Comparison of ENCODE assay signal across 13 cellular contexts in genomic region chrX:73987166-73987565, GRCh38.
"Had no signal": no experiment of that assay in that cellular context is flagged by ENCODE, and none has a peak within 500 bp of the region (broad histone marks: within the 10 kb centered on the region; RNA-seq: fewer than 3 reads in every experiment).

No MANE protein-coding gene starts in this region.

- H3K4me3 ChIP-seq: cardiac muscle cell, mucosa of descending colon, smooth muscle cell, thyroid gland had no signal

- H3K4me2 ChIP-seq: smooth muscle cell had no signal

- H3K27me3 ChIP-seq: cardiac muscle cell, foreskin keratinocyte, neutrophil, thyroid gland had no signal

- H3K27ac ChIP-seq: cardiac muscle cell, foreskin keratinocyte, neutrophil, thyroid gland had no signal

- DNase-seq: activated CD4-positive, alpha-beta T cell treated with anti-CD3 and anti-CD28 coated beads, Interleukin-2, amount 50 U/mL, for 4 hours; activated CD8-positive, alpha-beta memory T cell treated with anti-CD3 and anti-CD28 coated beads, Interleukin-2, amount 50 U/mL, for 4 hours; foreskin keratinocyte; mucosa of descending colon; naive thymus-derived CD8-positive, alpha-beta T cell; right cardiac atrium; thyroid gland had no signal

- H3K36me3 ChIP-seq: cardiac muscle cell, neutrophil, thyroid gland had no signal

- FAIRE-seq: urothelium cell line had no signal

- H3K4me1 ChIP-seq: foreskin keratinocyte, thyroid gland had no signal

- ATAC-seq: foreskin keratinocyte; left lobe of liver; mucosa of descending colon; naive thymus-derived CD8-positive, alpha-beta T cell; right cardiac atrium; stimulated activated effector memory CD8-positive, alpha-beta T cell treated with anti-CD3 and anti-CD28 coated beads, Interleukin-12 subunit alpha, Interleukin-12 subunit beta, amount 100 ng/mL, for 72 hours had no signal

- H3K9me3 ChIP-seq: mucosa of descending colon, neutrophil, thyroid gland had no signal
